Comparison of ENCODE assay signal across 8 cellular contexts in genomic region chr15:39140060-39140604, GRCh38.
DNase-seq lines count a peak whose midpoint lies in the region; ATAC-seq and TF ChIP-seq lines count a peak whose summit lies in the region.

No MANE protein-coding gene starts in this region.

- no peaks in the 10 kb centered on the region for H3K36me3 ChIP-seq in kidney epithelial cell (ENCODE audit: control insufficient read depth, insufficient read depth, low read length)

- DNase-seq in DMS 273 treated with DMSO at 0.1 percent for 48 hours (lab: John Stamatoyannopoulos, UW) (peak; percentile 85), kidney epithelial cell (ENCODE audit: low read depth) (peak; percentile 52), NCI-H1092 treated with DMSO at 0.1 percent for 48 hours (lab: John Stamatoyannopoulos, UW) (no peak), NCI-H1092 (lab: John Stamatoyannopoulos, UW) (no peak), DMS153 treated with DMSO at 0.1 percent for 48 hours (lab: John Stamatoyannopoulos, UW; ENCODE audit: unreplicated experiment) (no peak), NCI-H2107 treated with DMSO at 0.1 percent for 48 hours (lab: John Stamatoyannopoulos, UW; ENCODE audit: unreplicated experiment) (no peak)

- no peak overlapping the region for H3K27ac Mint-ChIP-seq in activated T-helper 17 cell treated with anti-CD3 and anti-CD28 coated beads, Interleukin-2, amount 50 U/mL, for 72 hours

- no peaks in the 10 kb centered on the region for H3K9me3 Mint-ChIP-seq in activated T-helper 17 cell treated with anti-CD3 and anti-CD28 coated beads, Interleukin-2, amount 50 U/mL, for 72 hours

- H3K36me3 Mint-ChIP-seq in activated T-helper 17 cell treated with anti-CD3 and anti-CD28 coated beads, Interleukin-2, amount 50 U/mL, for 72 hours (ENCODE audit: low read depth), result no peaks in the 10 kb centered on the region

- peaks cover 8% of the 10 kb centered on the region for H3K4me1 Mint-ChIP-seq in activated T-helper 17 cell treated with anti-CD3 and anti-CD28 coated beads, Interleukin-2, amount 50 U/mL, for 72 hours

- no peak for TF ChIP-seq CTCF in kidney epithelial cell (IDR thresholded peaks at IDR 0.05; ENCODE audit: insufficient read depth, low read length, poor library complexity, severe bottlenecking)

- ATAC-seq in HG02973 (IDR thresholded peaks at IDR 0.05; ENCODE audit: unreplicated experiment), result peak; percentile 63
- ATAC-seq in activated T-helper 17 cell treated with anti-CD3 and anti-CD28 coated beads, Interleukin-2, amount 50 U/mL, for 72 hours (replicated peaks), result peak; percentile 69

- H3K27me3 ChIP-seq in kidney epithelial cell (ENCODE audit: control insufficient read depth, insufficient read depth, low read length), result no peaks in the 10 kb centered on the region

- H3K27me3 Mint-ChIP-seq in activated T-helper 17 cell treated with anti-CD3 and anti-CD28 coated beads, Interleukin-2, amount 50 U/mL, for 72 hours, result peaks cover 10% of the 10 kb centered on the region

- no peak overlapping the region for H3K4me3 ChIP-seq in kidney epithelial cell (ENCODE audit: low read depth, low read length)

- no peak overlapping the region for H3K4me3 Mint-ChIP-seq in activated T-helper 17 cell treated with anti-CD3 and anti-CD28 coated beads, Interleukin-2, amount 50 U/mL, for 72 hours

Comparison
In these comparisons a context has a peak if more than half of its experiments do, and no peak if none do; other contexts are left out.
1. DNase-seq: peak in DMS 273 treated with DMSO at 0.1 percent for 48 hours (single experiment) and kidney epithelial cell (single experiment); none in NCI-H1092 treated with DMSO at 0.1 percent for 48 hours (single experiment), NCI-H1092 (single experiment), DMS153 treated with DMSO at 0.1 percent for 48 hours (single experiment) and NCI-H2107 treated with DMSO at 0.1 percent for 48 hours (single experiment).